In the genomic region with DNA sequence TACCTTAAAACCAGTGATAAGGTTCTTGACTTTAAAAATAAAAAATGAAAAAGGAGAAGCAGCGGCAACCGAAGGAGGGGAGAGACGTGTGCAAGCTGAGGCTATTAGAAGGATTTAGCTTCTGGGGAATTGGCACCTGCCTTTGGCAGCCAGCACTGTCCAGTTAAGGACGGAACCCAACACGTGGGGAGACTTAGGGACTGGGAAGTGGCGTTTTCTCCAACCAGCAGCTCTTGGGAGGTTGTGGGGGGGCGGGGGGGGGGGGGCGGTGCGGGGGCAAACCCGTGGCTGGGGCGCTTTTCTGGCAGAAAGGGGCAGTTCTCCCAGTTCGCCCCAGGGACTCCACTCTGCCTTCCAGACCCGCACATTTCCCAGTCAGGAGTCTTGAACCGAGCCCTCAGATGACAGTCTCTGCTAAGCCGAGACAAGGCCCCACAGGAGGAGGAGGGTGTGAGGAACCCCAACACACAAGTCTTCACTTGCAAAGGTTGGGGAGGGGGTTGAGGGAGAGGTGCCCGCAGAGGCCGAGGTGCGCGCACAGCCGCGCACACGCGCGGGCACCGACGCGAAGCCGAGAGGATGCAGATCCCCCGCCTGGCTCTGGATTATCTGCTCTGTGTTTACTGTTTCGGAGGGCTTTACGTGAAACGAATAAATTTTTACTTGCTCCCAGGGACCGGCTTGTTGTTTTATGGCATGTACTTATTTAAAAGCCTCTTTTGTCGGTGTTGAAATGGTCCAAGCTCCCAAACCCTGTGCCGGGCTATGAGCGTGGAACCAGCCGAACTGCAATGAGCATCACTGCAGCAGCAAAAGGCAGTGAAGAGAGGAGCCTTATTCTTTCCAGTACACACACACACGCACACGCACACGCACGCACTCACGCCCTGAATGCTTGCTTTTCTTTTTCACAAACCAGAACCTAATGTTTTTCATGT, we compare ENCODE assay signal across 8 cellular contexts.
A peak's percentile ranks its signal among the peaks of the same experiment; 100 is the strongest.
DNase-seq lines count a peak whose midpoint lies in the region; ATAC-seq and TF ChIP-seq lines count a peak whose summit lies in the region.

No MANE protein-coding gene starts in this region.

- H3K4me3 Mint-ChIP-seq in activated naive CD8-positive, alpha-beta T cell = peak overlapping the region; percentile 86

- TF ChIP-seq CTCF in DOHH2 (IDR thresholded peaks at IDR 0.05; ENCODE audit: low read depth, low read length, poor library complexity, severe bottlenecking) = no peak
- no peak for TF ChIP-seq CTCF in tibial artery (IDR thresholded peaks at IDR 0.05)

- H3K4me1 Mint-ChIP-seq in activated naive CD8-positive, alpha-beta T cell (ENCODE audit: low read depth) = peaks cover 46% of the 10 kb centered on the region

- H3K4me3 ChIP-seq in DOHH2 (ENCODE audit: low read length) = peak overlapping the region; percentile 77
- peak overlapping the region; percentile 62 for H3K4me3 ChIP-seq in Jurkat, Clone E6-1 (ENCODE audit: low read length)
- H3K4me3 ChIP-seq in tibial artery = peak overlapping the region; percentile 13 to 42

- H3K36me3 Mint-ChIP-seq in activated naive CD8-positive, alpha-beta T cell = no peaks in the 10 kb centered on the region

- intact Hi-C loops in tibial artery (cut with DNase I; ENCODE audit: low total_unique reads) = loop anchor here (10.0 kb wide), 1 partner anchor 1691 kb away; no protein-coding TSS in a partner anchor

- H3K36me3 ChIP-seq in DOHH2 (ENCODE audit: control insufficient read depth, low read length) (no peaks in the 10 kb centered on the region), tibial artery (no peaks in the 10 kb centered on the region)

- no peaks in the 10 kb centered on the region for H3K9me3 ChIP-seq in DOHH2 (ENCODE audit: control insufficient read depth, insufficient read depth, low read length)
- no peaks in the 10 kb centered on the region for H3K9me3 ChIP-seq in tibial artery

- no peaks in the 10 kb centered on the region for H3K9me3 Mint-ChIP-seq in activated naive CD8-positive, alpha-beta T cell (ENCODE audit: low read depth)

- no peaks in the 10 kb centered on the region for H3K9me2 ChIP-seq in DOHH2 (replicated peaks; ENCODE audit: control insufficient read depth, low read length)

- H3K4me1 ChIP-seq in DOHH2 (ENCODE audit: control insufficient read depth, low read length) (peaks cover 9% of the 10 kb centered on the region), tibial artery (peaks cover 0 to 42% (median 33%) of the 10 kb centered on the region in 4 donors)

- H3K27me3 ChIP-seq in DOHH2 (ENCODE audit: control insufficient read depth, low read length) = peaks cover 54% of the 10 kb centered on the region
- H3K27me3 ChIP-seq in tibial artery = peaks cover 0 to 93% of the 10 kb centered on the region in 2 donors

- ATAC-seq in left lobe of liver = peak; percentile 11

- DNase-seq in Jurkat, Clone E6-1 (ENCODE audit: low read depth, low spot score) = no peak
- DNase-seq in left lobe of liver (ENCODE audit: low spot score) (no peak), tibial artery (no peak), SW480 (ENCODE audit: low spot score) (no peak), substantia nigra (lab: John Stamatoyannopoulos, UW) (no peak), kidney glomerular epithelial cell (lab: John Stamatoyannopoulos, UW) (no peak)

- H3F3A ChIP-seq in DOHH2 (ENCODE audit: control insufficient read depth, insufficient read depth) = no peaks in the 10 kb centered on the region

- H3K27me3 Mint-ChIP-seq in activated naive CD8-positive, alpha-beta T cell = peaks cover 45% of the 10 kb centered on the region

- H3K4me2 ChIP-seq in DOHH2 (ENCODE audit: low read length) = peak overlapping the region; percentile 86

- H4K20me1 ChIP-seq in DOHH2 (ENCODE audit: control insufficient read depth, insufficient read depth, low read depth, low read length) = no peaks in the 10 kb centered on the region

- H3K27ac ChIP-seq in DOHH2 (ENCODE audit: low read depth, low read length) (no peak overlapping the region), tibial artery (no peak overlapping the region), substantia nigra (ENCODE audit: low read depth, low read length, poor library complexity, severe bottlenecking) (no peak overlapping the region)

- no peak overlapping the region for H3K27ac Mint-ChIP-seq in activated naive CD8-positive, alpha-beta T cell

- H3K79me2 ChIP-seq in DOHH2 (ENCODE audit: control insufficient read depth, low read length) = no peaks in the 10 kb centered on the region
